ENCODE assay signal across 9 cellular contexts in genomic region chr22:17786435-17787158, GRCh38. TPM values are rescaled to one million over a fixed set of nuclear protein-coding genes. Genes with fewer than 3 reads are reported as not detected.
DNase-seq lines count a peak whose midpoint lies in the region; ATAC-seq and TF ChIP-seq lines count a peak whose summit lies in the region.
"Had no signal": no experiment of that assay in that cellular context is flagged by ENCODE, and none has a peak within 500 bp of the region (broad histone marks: within the 10 kb centered on the region; RNA-seq: fewer than 3 reads in every experiment).

No MANE protein-coding gene starts in this region.

- no peak overlapping the region for H3K4me2 ChIP-seq in PC-9

- peak; percentile 8 for TF ChIP-seq CTCF in cardiac fibroblast (IDR thresholded peaks at IDR 0.05; ENCODE audit: low read depth, low read length)
- TF ChIP-seq CTCF in suprapubic skin (IDR thresholded peaks at IDR 0.05) = no peak
- TF ChIP-seq CTCF in PC-9 (conservative IDR thresholded peaks at IDR 0.05) = no peak

- H3K36me3 ChIP-seq in suprapubic skin = peaks cover 32% of the 10 kb centered on the region
- no peaks in the 10 kb centered on the region for H3K36me3 ChIP-seq in PC-9 (ENCODE audit: low read depth)

- H3K9me2 ChIP-seq in PC-9 (ENCODE audit: insufficient read depth) = no peaks in the 10 kb centered on the region

- H3K27me3 ChIP-seq in layer of hippocampus (ENCODE audit: control insufficient read depth, insufficient read depth, low read length) (no peaks in the 10 kb centered on the region), suprapubic skin (no peaks in the 10 kb centered on the region), PC-9 (ENCODE audit: insufficient read depth, low read depth) (no peaks in the 10 kb centered on the region)

- ATAC-seq in GM19324 (IDR thresholded peaks at IDR 0.05; ENCODE audit: low FRiP score, unreplicated experiment) = no peak

- TF ChIP-seq POLR2A in suprapubic skin (IDR thresholded peaks at IDR 0.05) = no peak

- intact Hi-C loops in PC-9 (cut with micrococcal nuclease; ENCODE audit: unreplicated experiment) = loop anchor here (5.0 kb wide), 1 partner anchor 44 kb away; no protein-coding TSS in a partner anchor

- no peaks in the 10 kb centered on the region for H4K20me1 ChIP-seq in PC-9 (ENCODE audit: insufficient read depth)

- WGBS in suprapubic skin = 64% methylated on average over 18 of the region's 18 CpGs

- no peaks in the 10 kb centered on the region for H3K79me2 ChIP-seq in PC-9 (ENCODE audit: low read depth)

- no TSS peak for BruUV-seq in PC-9 (replicated peaks; lab: Mats Ljungman, UMichigan)

- POLR2A ChIA-PET in PC-9 (lab: Charles Lee; ENCODE audit: unreplicated experiment) = no interaction called here

- CTCF ChIA-PET in PC-9 (lab: Charles Lee) = no interaction called here

- DNase-seq in NCI-H1417 (lab: John Stamatoyannopoulos, UW) (peak; percentile 8 to 52 (median 29)), NCI-H1417 treated with DMSO at 0.1 percent for 48 hours (lab: John Stamatoyannopoulos, UW) (no peak), cardiac fibroblast (ENCODE audit: low read depth in 2 of 2) (peak; percentile 39 to 65), suprapubic skin (ENCODE audit: low spot score in 2 of 2) (no peak), PC-9 (no peak)
- DNase-seq in activated CD4-positive, alpha-beta T cell treated with anti-CD3 and anti-CD28 coated beads for 4 hours = no peak
- DNase-seq: NCI-H2081 had no signal

- no peaks in the 10 kb centered on the region for H3K9me3 ChIP-seq in suprapubic skin
- no peaks in the 10 kb centered on the region for H3K9me3 ChIP-seq in PC-9 (ENCODE audit: insufficient read depth, low read depth)

- no peaks in the 10 kb centered on the region for H3F3A ChIP-seq in PC-9 (ENCODE audit: insufficient read depth, low read depth)

- no peak for TF ChIP-seq EP300 in suprapubic skin (IDR thresholded peaks at IDR 0.05)

- no peak overlapping the region for H2AFZ ChIP-seq in PC-9

- H3K27ac ChIP-seq in layer of hippocampus (ENCODE audit: low read depth, low read length) (peak overlapping the region; percentile 83), suprapubic skin (peak overlapping the region; percentile 69), PC-9 (no peak overlapping the region)

- no peak overlapping the region for H3K4me3 ChIP-seq in cardiac fibroblast (replicated peaks in 1 of 2; ENCODE audit: low read depth in 2 of 2, low read length in 2 of 2)
- H3K4me3 ChIP-seq in suprapubic skin = no peak overlapping the region
- no peak overlapping the region for H3K4me3 ChIP-seq in PC-9

- peaks cover 42% of the 10 kb centered on the region for H3K4me1 ChIP-seq in suprapubic skin
- H3K4me1 ChIP-seq in PC-9 (replicated peaks; ENCODE audit: insufficient read depth) = peaks cover 10% of the 10 kb centered on the region

RNA-seq across cellular contexts. Expression of gene BID, which starts 12.3 kb away (rescaled TPM):
- total RNA-seq in suprapubic skin (10 to 100 TPM; 11.8 to 26.6 (median 18.4) TPM), PC-9 (2021) (44.4 and 59.0 TPM in 2 replicates)

Comparison
In these comparisons a context has a peak if more than half of its experiments do, and no peak if none do; other contexts are left out.
1. DNase-seq: peak in NCI-H1417 (3 of 3) and cardiac fibroblast (2 of 2); none in NCI-H1417 treated with DMSO at 0.1 percent for 48 hours (single experiment), suprapubic skin (0 of 2), PC-9 (0 of 2) and activated CD4-positive, alpha-beta T cell treated with anti-CD3 and anti-CD28 coated beads for 4 hours (0 of 2).